Comparison of ENCODE assay signal across 1 cellular context in the genomic region with DNA sequence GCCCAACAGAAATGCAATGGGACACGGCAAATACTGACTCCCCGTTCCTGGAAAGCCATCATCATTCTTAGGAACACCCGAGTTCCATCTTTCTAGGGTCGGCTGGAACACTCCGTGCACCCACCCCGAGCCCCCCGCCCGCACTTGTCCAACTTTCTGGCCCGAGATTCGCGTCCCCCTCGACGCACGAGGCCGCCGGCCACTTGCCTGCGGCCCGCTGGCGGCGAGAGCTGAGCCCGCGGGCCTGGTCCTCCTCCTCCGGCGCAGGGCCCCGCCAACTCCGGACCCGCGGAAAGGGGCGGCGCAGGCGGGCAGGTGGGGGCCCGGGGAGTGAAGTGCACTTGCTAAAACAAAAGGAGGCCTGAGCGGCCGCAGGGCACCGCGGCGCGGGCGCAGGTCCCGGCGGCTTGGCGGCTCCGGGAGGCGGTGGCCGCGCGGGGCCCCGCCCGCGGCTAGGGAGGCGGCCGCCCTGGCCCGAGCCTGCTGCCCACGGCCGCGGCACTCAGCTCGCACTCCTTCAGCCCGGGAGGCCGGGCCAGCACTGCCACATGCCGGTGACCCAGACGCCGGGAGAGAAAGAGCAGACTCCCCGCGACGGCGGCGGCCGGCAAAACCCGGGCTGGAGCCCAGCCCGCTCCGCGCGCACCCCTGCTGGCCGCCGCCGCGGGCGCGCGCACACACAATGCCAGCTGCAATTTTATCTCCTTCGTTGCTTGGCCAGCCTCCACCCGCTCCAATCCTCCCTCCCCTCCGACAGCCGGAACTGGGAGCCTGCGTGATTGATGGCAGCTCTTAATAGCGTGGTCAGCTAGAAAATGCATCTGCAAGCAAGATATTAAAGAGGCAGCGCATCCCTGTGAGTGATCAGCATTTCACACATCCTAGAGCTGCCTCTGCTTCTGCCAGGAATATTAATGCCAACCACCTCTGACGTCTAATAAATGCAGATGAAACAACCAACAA.
A peak's percentile ranks its signal among the peaks of the same experiment; 100 is the strongest.
TF ChIP-seq lines count a peak whose summit lies in the region.

No MANE protein-coding gene starts in this region.

TF ChIP-seq in K562, 482 proteins besides CTCF, POLR2A, EP300 and RAD21 (continued from another document and continues in another):
- TF ChIP-seq, protein P1, sequence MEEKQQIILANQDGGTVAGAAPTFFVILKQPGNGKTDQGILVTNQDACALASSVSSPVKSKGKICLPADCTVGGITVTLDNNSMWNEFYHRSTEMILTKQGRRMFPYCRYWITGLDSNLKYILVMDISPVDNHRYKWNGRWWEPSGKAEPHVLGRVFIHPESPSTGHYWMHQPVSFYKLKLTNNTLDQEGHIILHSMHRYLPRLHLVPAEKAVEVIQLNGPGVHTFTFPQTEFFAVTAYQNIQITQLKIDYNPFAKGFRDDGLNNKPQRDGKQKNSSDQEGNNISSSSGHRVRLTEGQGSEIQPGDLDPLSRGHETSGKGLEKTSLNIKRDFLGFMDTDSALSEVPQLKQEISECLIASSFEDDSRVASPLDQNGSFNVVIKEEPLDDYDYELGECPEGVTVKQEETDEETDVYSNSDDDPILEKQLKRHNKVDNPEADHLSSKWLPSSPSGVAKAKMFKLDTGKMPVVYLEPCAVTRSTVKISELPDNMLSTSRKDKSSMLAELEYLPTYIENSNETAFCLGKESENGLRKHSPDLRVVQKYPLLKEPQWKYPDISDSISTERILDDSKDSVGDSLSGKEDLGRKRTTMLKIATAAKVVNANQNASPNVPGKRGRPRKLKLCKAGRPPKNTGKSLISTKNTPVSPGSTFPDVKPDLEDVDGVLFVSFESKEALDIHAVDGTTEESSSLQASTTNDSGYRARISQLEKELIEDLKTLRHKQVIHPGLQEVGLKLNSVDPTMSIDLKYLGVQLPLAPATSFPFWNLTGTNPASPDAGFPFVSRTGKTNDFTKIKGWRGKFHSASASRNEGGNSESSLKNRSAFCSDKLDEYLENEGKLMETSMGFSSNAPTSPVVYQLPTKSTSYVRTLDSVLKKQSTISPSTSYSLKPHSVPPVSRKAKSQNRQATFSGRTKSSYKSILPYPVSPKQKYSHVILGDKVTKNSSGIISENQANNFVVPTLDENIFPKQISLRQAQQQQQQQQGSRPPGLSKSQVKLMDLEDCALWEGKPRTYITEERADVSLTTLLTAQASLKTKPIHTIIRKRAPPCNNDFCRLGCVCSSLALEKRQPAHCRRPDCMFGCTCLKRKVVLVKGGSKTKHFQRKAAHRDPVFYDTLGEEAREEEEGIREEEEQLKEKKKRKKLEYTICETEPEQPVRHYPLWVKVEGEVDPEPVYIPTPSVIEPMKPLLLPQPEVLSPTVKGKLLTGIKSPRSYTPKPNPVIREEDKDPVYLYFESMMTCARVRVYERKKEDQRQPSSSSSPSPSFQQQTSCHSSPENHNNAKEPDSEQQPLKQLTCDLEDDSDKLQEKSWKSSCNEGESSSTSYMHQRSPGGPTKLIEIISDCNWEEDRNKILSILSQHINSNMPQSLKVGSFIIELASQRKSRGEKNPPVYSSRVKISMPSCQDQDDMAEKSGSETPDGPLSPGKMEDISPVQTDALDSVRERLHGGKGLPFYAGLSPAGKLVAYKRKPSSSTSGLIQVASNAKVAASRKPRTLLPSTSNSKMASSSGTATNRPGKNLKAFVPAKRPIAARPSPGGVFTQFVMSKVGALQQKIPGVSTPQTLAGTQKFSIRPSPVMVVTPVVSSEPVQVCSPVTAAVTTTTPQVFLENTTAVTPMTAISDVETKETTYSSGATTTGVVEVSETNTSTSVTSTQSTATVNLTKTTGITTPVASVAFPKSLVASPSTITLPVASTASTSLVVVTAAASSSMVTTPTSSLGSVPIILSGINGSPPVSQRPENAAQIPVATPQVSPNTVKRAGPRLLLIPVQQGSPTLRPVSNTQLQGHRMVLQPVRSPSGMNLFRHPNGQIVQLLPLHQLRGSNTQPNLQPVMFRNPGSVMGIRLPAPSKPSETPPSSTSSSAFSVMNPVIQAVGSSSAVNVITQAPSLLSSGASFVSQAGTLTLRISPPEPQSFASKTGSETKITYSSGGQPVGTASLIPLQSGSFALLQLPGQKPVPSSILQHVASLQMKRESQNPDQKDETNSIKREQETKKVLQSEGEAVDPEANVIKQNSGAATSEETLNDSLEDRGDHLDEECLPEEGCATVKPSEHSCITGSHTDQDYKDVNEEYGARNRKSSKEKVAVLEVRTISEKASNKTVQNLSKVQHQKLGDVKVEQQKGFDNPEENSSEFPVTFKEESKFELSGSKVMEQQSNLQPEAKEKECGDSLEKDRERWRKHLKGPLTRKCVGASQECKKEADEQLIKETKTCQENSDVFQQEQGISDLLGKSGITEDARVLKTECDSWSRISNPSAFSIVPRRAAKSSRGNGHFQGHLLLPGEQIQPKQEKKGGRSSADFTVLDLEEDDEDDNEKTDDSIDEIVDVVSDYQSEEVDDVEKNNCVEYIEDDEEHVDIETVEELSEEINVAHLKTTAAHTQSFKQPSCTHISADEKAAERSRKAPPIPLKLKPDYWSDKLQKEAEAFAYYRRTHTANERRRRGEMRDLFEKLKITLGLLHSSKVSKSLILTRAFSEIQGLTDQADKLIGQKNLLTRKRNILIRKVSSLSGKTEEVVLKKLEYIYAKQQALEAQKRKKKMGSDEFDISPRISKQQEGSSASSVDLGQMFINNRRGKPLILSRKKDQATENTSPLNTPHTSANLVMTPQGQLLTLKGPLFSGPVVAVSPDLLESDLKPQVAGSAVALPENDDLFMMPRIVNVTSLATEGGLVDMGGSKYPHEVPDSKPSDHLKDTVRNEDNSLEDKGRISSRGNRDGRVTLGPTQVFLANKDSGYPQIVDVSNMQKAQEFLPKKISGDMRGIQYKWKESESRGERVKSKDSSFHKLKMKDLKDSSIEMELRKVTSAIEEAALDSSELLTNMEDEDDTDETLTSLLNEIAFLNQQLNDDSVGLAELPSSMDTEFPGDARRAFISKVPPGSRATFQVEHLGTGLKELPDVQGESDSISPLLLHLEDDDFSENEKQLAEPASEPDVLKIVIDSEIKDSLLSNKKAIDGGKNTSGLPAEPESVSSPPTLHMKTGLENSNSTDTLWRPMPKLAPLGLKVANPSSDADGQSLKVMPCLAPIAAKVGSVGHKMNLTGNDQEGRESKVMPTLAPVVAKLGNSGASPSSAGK (IDR thresholded peaks at IDR 0.05) = 0 out of 2 replicates have a peak, but pooled peaks have one; percentile 24
- TF ChIP-seq DACH1 (IDR thresholded peaks at IDR 0.05; ENCODE audit: partially characterized antibody) (peak; percentile 90), TEAD4 (IDR thresholded peaks at IDR 0.05; ENCODE audit: low read length) (peak; percentile 75), TEAD4 (CRISPR knock-in tag; IDR thresholded peaks at IDR 0.05; ENCODE audit: borderline replicate concordance) (no peak), TGIF2 (CRISPR knock-in tag; IDR thresholded peaks at IDR 0.05) (no peak), NR4A1 (CRISPR knock-in tag; IDR thresholded peaks at IDR 0.05) (peak; percentile 35; the same call in 1 of the 2 replicates), NR4A1 (tag; IDR thresholded peaks at IDR 0.05) (peak; percentile 79; the same call in 1 of the 2 replicates), CBFA2T3 (IDR thresholded peaks at IDR 0.05) (peak; percentile 82), ARID1B (IDR thresholded peaks at IDR 0.05) (peak; percentile 73), TARDBP (IDR thresholded peaks at IDR 0.05) (peak; percentile 89), ZNF184 (CRISPR knock-in tag; IDR thresholded peaks at IDR 0.05) (no peak), HMGN3 (IDR thresholded peaks at IDR 0.05; ENCODE audit: borderline replicate concordance, extremely low read depth, insufficient read length, low read depth, low read length) (peak; percentile 99), CTBP1 (IDR thresholded peaks at IDR 0.05; ENCODE audit: borderline replicate concordance) (peak; percentile 96), ZNF174 (CRISPR knock-in tag; IDR thresholded peaks at IDR 0.05) (peak; percentile 55; the same call in 1 of the 2 replicates), SMAD4 (CRISPR knock-in tag; conservative IDR thresholded peaks at IDR 0.05) (peak; percentile 98), ZNF584 (CRISPR knock-in tag; IDR thresholded peaks at IDR 0.05; ENCODE audit: low read depth) (peak; percentile 83; the same call in 1 of the 2 replicates), TCF3 (CRISPR knock-in tag; IDR thresholded peaks at IDR 0.05) (peak; percentile 75), KHSRP (IDR thresholded peaks at IDR 0.05) (no peak), PHF21A (IDR thresholded peaks at IDR 0.05; ENCODE audit: borderline replicate concordance, low read depth) (no peak), MYC (IDR thresholded peaks at IDR 0.05; ENCODE audit: low read depth, low read length) (peak; percentile 85), MYC (CRISPR knock-in tag; IDR thresholded peaks at IDR 0.05; ENCODE audit: borderline replicate concordance, low read depth) (no peak), ZBTB17 (CRISPR knock-in tag; IDR thresholded peaks at IDR 0.05) (peak; percentile 68; the same call in 1 of the 2 replicates)
- TF ChIP-seq, protein P2, sequence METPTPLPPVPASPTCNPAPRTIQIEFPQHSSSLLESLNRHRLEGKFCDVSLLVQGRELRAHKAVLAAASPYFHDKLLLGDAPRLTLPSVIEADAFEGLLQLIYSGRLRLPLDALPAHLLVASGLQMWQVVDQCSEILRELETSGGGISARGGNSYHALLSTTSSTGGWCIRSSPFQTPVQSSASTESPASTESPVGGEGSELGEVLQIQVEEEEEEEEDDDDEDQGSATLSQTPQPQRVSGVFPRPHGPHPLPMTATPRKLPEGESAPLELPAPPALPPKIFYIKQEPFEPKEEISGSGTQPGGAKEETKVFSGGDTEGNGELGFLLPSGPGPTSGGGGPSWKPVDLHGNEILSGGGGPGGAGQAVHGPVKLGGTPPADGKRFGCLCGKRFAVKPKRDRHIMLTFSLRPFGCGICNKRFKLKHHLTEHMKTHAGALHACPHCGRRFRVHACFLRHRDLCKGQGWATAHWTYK (CRISPR knock-in tag; IDR thresholded peaks at IDR 0.05) = peak; percentile 75; the same call in 1 of the 2 replicates
- TF ChIP-seq, protein P3, sequence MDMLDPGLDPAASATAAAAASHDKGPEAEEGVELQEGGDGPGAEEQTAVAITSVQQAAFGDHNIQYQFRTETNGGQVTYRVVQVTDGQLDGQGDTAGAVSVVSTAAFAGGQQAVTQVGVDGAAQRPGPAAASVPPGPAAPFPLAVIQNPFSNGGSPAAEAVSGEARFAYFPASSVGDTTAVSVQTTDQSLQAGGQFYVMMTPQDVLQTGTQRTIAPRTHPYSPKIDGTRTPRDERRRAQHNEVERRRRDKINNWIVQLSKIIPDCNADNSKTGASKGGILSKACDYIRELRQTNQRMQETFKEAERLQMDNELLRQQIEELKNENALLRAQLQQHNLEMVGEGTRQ (CRISPR knock-in tag; IDR thresholded peaks at IDR 0.05) = no peak
- TF ChIP-seq, protein P4, sequence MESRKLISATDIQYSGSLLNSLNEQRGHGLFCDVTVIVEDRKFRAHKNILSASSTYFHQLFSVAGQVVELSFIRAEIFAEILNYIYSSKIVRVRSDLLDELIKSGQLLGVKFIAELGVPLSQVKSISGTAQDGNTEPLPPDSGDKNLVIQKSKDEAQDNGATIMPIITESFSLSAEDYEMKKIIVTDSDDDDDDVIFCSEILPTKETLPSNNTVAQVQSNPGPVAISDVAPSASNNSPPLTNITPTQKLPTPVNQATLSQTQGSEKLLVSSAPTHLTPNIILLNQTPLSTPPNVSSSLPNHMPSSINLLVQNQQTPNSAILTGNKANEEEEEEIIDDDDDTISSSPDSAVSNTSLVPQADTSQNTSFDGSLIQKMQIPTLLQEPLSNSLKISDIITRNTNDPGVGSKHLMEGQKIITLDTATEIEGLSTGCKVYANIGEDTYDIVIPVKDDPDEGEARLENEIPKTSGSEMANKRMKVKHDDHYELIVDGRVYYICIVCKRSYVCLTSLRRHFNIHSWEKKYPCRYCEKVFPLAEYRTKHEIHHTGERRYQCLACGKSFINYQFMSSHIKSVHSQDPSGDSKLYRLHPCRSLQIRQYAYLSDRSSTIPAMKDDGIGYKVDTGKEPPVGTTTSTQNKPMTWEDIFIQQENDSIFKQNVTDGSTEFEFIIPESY (CRISPR knock-in tag; IDR thresholded peaks at IDR 0.05) = peak; percentile 42; the same call in 1 of the 2 replicates
- TF ChIP-seq, protein P5, sequence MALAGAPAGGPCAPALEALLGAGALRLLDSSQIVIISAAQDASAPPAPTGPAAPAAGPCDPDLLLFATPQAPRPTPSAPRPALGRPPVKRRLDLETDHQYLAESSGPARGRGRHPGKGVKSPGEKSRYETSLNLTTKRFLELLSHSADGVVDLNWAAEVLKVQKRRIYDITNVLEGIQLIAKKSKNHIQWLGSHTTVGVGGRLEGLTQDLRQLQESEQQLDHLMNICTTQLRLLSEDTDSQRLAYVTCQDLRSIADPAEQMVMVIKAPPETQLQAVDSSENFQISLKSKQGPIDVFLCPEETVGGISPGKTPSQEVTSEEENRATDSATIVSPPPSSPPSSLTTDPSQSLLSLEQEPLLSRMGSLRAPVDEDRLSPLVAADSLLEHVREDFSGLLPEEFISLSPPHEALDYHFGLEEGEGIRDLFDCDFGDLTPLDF (CRISPR knock-in tag; IDR thresholded peaks at IDR 0.05) = peak; percentile 92
- TF ChIP-seq, protein P6, sequence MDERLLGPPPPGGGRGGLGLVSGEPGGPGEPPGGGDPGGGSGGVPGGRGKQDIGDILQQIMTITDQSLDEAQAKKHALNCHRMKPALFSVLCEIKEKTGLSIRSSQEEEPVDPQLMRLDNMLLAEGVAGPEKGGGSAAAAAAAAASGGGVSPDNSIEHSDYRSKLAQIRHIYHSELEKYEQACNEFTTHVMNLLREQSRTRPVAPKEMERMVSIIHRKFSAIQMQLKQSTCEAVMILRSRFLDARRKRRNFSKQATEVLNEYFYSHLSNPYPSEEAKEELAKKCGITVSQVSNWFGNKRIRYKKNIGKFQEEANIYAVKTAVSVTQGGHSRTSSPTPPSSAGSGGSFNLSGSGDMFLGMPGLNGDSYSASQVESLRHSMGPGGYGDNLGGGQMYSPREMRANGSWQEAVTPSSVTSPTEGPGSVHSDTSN (CRISPR knock-in tag; IDR thresholded peaks at IDR 0.05; ENCODE audit: low read depth) = peak; percentile 86
- TF ChIP-seq, protein P6 (tag; conservative IDR thresholded peaks at IDR 0.05; ENCODE audit: low read depth) = peak; percentile 98
- TF ChIP-seq, protein P7, sequence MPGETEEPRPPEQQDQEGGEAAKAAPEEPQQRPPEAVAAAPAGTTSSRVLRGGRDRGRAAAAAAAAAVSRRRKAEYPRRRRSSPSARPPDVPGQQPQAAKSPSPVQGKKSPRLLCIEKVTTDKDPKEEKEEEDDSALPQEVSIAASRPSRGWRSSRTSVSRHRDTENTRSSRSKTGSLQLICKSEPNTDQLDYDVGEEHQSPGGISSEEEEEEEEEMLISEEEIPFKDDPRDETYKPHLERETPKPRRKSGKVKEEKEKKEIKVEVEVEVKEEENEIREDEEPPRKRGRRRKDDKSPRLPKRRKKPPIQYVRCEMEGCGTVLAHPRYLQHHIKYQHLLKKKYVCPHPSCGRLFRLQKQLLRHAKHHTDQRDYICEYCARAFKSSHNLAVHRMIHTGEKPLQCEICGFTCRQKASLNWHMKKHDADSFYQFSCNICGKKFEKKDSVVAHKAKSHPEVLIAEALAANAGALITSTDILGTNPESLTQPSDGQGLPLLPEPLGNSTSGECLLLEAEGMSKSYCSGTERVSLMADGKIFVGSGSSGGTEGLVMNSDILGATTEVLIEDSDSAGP (CRISPR knock-in tag; IDR thresholded peaks at IDR 0.05) = peak; percentile 93
